ENCODE assay signal across 22 cellular contexts in genomic region chr14:57831981-57832380, GRCh38. TPM values are rescaled to one million over a fixed set of nuclear protein-coding genes. Genes with fewer than 3 reads are reported as not detected.
DNase-seq lines count a peak whose midpoint lies in the region; ATAC-seq and TF ChIP-seq lines count a peak whose summit lies in the region.
"Had no signal": no experiment of that assay in that cellular context is flagged by ENCODE, and none has a peak within 500 bp of the region (broad histone marks: within the 10 kb centered on the region; RNA-seq: fewer than 3 reads in every experiment).

No MANE protein-coding gene starts in this region.

- peaks cover 50% of the 10 kb centered on the region for H3K4me1 ChIP-seq in A673 (ENCODE audit: insufficient read depth, low read length, poor library complexity, severe bottlenecking)
- peaks cover 18 to 27% of the 10 kb centered on the region in 2 experiments; a peak in 3 of 4 replicates for H3K4me1 ChIP-seq in HCT116 (ENCODE audit: control insufficient read depth in 1 of 2, insufficient read depth in 2 of 2, low read length in 2 of 2)
- H3K4me1 ChIP-seq: heart right ventricle, left ventricle myocardium inferior had no signal

- no peak for TF ChIP-seq RAD21 in HCT116 (IDR thresholded peaks at IDR 0.05; ENCODE audit: low read depth)

- H3K79me2 ChIP-seq in HCT116 (ENCODE audit: insufficient read depth, low read length) = no peaks in the 10 kb centered on the region

- ATAC-seq in HCT116 = peak; percentile 34; the same call in 1 of the 2 replicates
- ATAC-seq: activated CD4-positive, CD25-positive, alpha-beta regulatory T cell treated with anti-CD3 and anti-CD28 coated beads, Interleukin-2, amount 50 U/mL, for 24 hours; heart right ventricle had no signal

- CTCF ChIA-PET in A673 (lab: Charles Lee) = no interaction called here
- CTCF ChIA-PET in HCT116 (lab: Charles Lee) = no interaction called here

- H3K4me3 ChIP-seq in A673 (ENCODE audit: low read depth, low read length, poor library complexity, severe bottlenecking) = no peak overlapping the region
- H3K4me3 ChIP-seq in HCT116 (replicated peaks in 1 of 2; ENCODE audit: low read depth in 1 of 2, low read length in 2 of 2) = no peak overlapping the region
- H3K4me3 ChIP-seq: esophagus squamous epithelium, heart right ventricle, left ventricle myocardium inferior, ovary, skin epidermis had no signal

- H3K4me2 ChIP-seq in HCT116 (ENCODE audit: low read length) = no peak overlapping the region

- no peak overlapping the region for H3K9ac ChIP-seq in HCT116 (ENCODE audit: low read length)

- H3K9me3 ChIP-seq in A673 (ENCODE audit: low read depth, low read length, poor library complexity, severe bottlenecking) (no peaks in the 10 kb centered on the region), HCT116 (ENCODE audit: control insufficient read depth in 1 of 2, insufficient read depth in 1 of 2, low read depth in 1 of 2, low read length in 2 of 2) (no peaks in the 10 kb centered on the region)
- H3K9me3 ChIP-seq: esophagus squamous epithelium, heart right ventricle, left ventricle myocardium inferior, ovary had no signal

- no peak for TF ChIP-seq POLR2A in HCT116 (IDR thresholded peaks at IDR 0.05; ENCODE audit: borderline replicate concordance, extremely low read depth, insufficient read depth, insufficient read length)

- H3K36me3 ChIP-seq in A673 (ENCODE audit: insufficient read depth, low read length, poor library complexity, severe bottlenecking) (no peaks in the 10 kb centered on the region), HCT116 (ENCODE audit: control insufficient read depth in 1 of 2, insufficient read depth in 2 of 2, low read length in 2 of 2) (no peaks in the 10 kb centered on the region)
- H3K36me3 ChIP-seq: brain microvascular endothelial cell, esophagus squamous epithelium, heart right ventricle, left ventricle myocardium inferior, ovary had no signal

- POLR2A ChIA-PET in A673 (lab: Charles Lee; ENCODE audit: low non-redundant PET) = no interaction called here
- POLR2A ChIA-PET in HCT116 (lab: Charles Lee) = interaction anchor here (0.7 kb wide), 1 partner anchor 9 kb away, joined by 3 read pairs; no protein-coding TSS in a partner anchor

- BruUV-seq in A673 (replicated peaks; lab: Mats Ljungman, UMichigan) (no TSS peak), HCT116 (replicated peaks; lab: Mats Ljungman, UMichigan) (no TSS peak)

- H3K27me3 ChIP-seq in A673 (replicated peaks; ENCODE audit: insufficient read depth, low read depth, low read length, poor library complexity) = no peaks in the 10 kb centered on the region
- no peaks in the 10 kb centered on the region for H3K27me3 ChIP-seq in HCT116 (ENCODE audit: insufficient read depth, low read length)
- H3K27me3 ChIP-seq: brain microvascular endothelial cell, esophagus squamous epithelium, ovary had no signal

- H3K27ac ChIP-seq in A673 (ENCODE audit: low read depth, low read length, poor library complexity, severe bottlenecking) (peak overlapping the region; percentile 53), HCT116 (ENCODE audit: low read depth, low read length) (no peak overlapping the region)
- H3K27ac ChIP-seq: brain microvascular endothelial cell, esophagus squamous epithelium, heart right ventricle, left ventricle myocardium inferior, ovary, skin epidermis had no signal

- RAD21 ChIA-PET in HCT116 (lab: Charles Lee; ENCODE audit: low non-redundant PET in 1 of 2, low total read pairs in 2 of 2, uncharacterized antibody in 2 of 2, unreplicated experiment in 2 of 2) = no interaction called here

- TF ChIP-seq CTCF in A673 (conservative IDR thresholded peaks at IDR 0.05; ENCODE audit: low read depth, low read length) (peak; percentile 31; the same call in 1 of the 2 replicates), HCT116 (IDR thresholded peaks at IDR 0.05 in 2 of 3, conservative IDR thresholded peaks at IDR 0.05 in 1 of 3; ENCODE audit: borderline replicate concordance in 1 of 3, insufficient read depth in 1 of 3, low read depth in 2 of 3, low read length in 2 of 3) (no peak)

- H3K9me2 ChIP-seq in HCT116 (ENCODE audit: insufficient read depth) = no peaks in the 10 kb centered on the region

- intact Hi-C loops in A673 (cut with micrococcal nuclease; ENCODE audit: unreplicated experiment) (no loop called here), HCT116 (cut with micrococcal nuclease) (no loop called here)

- DNase-seq in A673 (ENCODE audit: low spot score) (peak; percentile 90), HCT116 (ENCODE audit: low read depth, low spot score) (no peak), OCI-M1 (lab: John Stamatoyannopoulos, UW) (peak; percentile 0), iPS DF 4.7 (ENCODE audit: extremely low read depth, low spot score) (peak; percentile 19), COLO668 (lab: John Stamatoyannopoulos, UW; ENCODE audit: unreplicated experiment) (no peak), NCI-H146 treated with DMSO at 0.1 percent for 48 hours (lab: John Stamatoyannopoulos, UW; ENCODE audit: unreplicated experiment) (no peak), DMS 273 treated with DMSO at 0.1 percent for 48 hours (lab: John Stamatoyannopoulos, UW) (no peak), T1000 (lab: John Stamatoyannopoulos, UW) (no peak)
- DNase-seq: activated naive CD4-positive, alpha-beta T cell; brain microvascular endothelial cell; esophagus squamous epithelium; heart right ventricle; left ventricle myocardium inferior; NCI-H187 treated with DMSO at 0.1 percent for 48 hours; NCI-H510A; ovary; trophoblast cell had no signal

- no peaks in the 10 kb centered on the region for H4K20me1 ChIP-seq in HCT116 (ENCODE audit: insufficient read depth)

- no peak overlapping the region for H2AFZ ChIP-seq in HCT116 (ENCODE audit: low read depth, low read length, poor library complexity, severe bottlenecking)

TF ChIP-seq in HCT116, 20 proteins besides CTCF, POLR2A, EP300 and RAD21:
- no peak for TF ChIP-seq SP1 (IDR thresholded peaks at IDR 0.05; ENCODE audit: low read depth)
- no peak for TF ChIP-seq CEBPB (IDR thresholded peaks at IDR 0.05; ENCODE audit: low read depth)
TF ChIP-seq in HCT116: peak in this region for 0.

RNA-seq across cellular contexts. Expression of gene SLC35F4, which starts 33.9 kb away (rescaled TPM):
- total RNA-seq in A673 (2021) (0.59 TPM in 1 of 2 replicates, not detected in the other), HCT116 (2021; ENCODE audit: unreplicated experiment) (not detected)
- 0.04 TPM in 1 of 2 replicates, not detected in the other for polyA plus RNA-seq in HCT116 (2012)
- total RNA-seq: dermis microvascular lymphatic vessel endothelial cell; esophagus squamous epithelium; heart right ventricle; left ventricle myocardium inferior; T-helper 1 cell treated with Interleukin-12 subunit alpha and Interleukin-12 subunit beta and Interleukin-4 antibody, amounts not matched to agents 30 ng/mL and 1 ng/mL, for 36 hours had no signal
- polyA plus RNA-seq: CD14-positive monocyte, heart right ventricle had no signal

Comparison
In these comparisons a context has a peak if more than half of its experiments do, and no peak if none do; other contexts are left out.
1. DNase-seq: peak in A673 (single experiment), OCI-M1 (single experiment) and iPS DF 4.7 (single experiment); none in HCT116 (single experiment), COLO668 (single experiment), NCI-H146 treated with DMSO at 0.1 percent for 48 hours (single experiment), DMS 273 treated with DMSO at 0.1 percent for 48 hours (single experiment) and T1000 (single experiment).